Comparison of ENCODE assay signal across 8 cellular contexts in genomic region chr12:15883536-15883935, GRCh38. TPM values are rescaled to one million over a fixed set of nuclear protein-coding genes. Genes with fewer than 3 reads are reported as not detected.
DNase-seq lines count a peak whose midpoint lies in the region; ATAC-seq, FAIRE-seq and TF ChIP-seq lines count a peak whose summit lies in the region.

No MANE protein-coding gene starts in this region.

- CTCF ChIA-PET in T-cell (lab: Charles Lee) = interaction anchor here (1.2 to 2.8 kb wide), 3 partner anchors 14 to 25 kb away, joined by 4 to 7 read pairs (median 4); no protein-coding TSS in a partner anchor

- H3K9me3 Mint-ChIP-seq in T-cell = no peaks in the 10 kb centered on the region

- no peak for ATAC-seq in T-cell (replicated peaks in 1 of 4)
- ATAC-seq in gastroesophageal sphincter = no peak
- ATAC-seq in mucosa of descending colon = no peak
- ATAC-seq in esophagus mucosa = no peak

- peaks cover 71 to 73% (median 72%) of the 10 kb centered on the region in 3 donors for H3K4me1 Mint-ChIP-seq in T-cell

- H3K27ac ChIP-seq in gastroesophageal sphincter = peak overlapping the region; percentile 95 to 97 (median 96)

- intact Hi-C loops in mucosa of descending colon (cut with DNase I, micrococcal nuclease) = no loop called here

- POLR2A ChIA-PET in T-cell (lab: Charles Lee) = interaction anchor here in 1 of 2 donors (0.6 to 1.3 kb wide), 6 partner anchors 20 to 1111 kb away, joined by 3 to 5 read pairs (median 3); partner anchors contain the start of gene DERA

- H3K27me3 Mint-ChIP-seq in T-cell = no peaks in the 10 kb centered on the region

- no peak for TF ChIP-seq POLR2A in GM12892 (IDR thresholded peaks at IDR 0.05; ENCODE audit: low read depth, low read length)
- no peak for TF ChIP-seq POLR2A in gastroesophageal sphincter (IDR thresholded peaks at IDR 0.05)

- FAIRE-seq in GM12892 (lab: Jason Lieb, UNC) = peak; percentile 14

- no peaks in the 10 kb centered on the region for H3K27me3 ChIP-seq in gastroesophageal sphincter

- peak overlapping the region; percentile 77 to 94 for H3K4me3 ChIP-seq in gastroesophageal sphincter
- peak overlapping the region; percentile 99 for H3K4me3 ChIP-seq in skeletal muscle cell (ENCODE audit: low read depth, low read length)
- H3K4me3 ChIP-seq in mucosa of descending colon = no peak overlapping the region

- no peak for TF ChIP-seq EP300 in gastroesophageal sphincter (IDR thresholded peaks at IDR 0.05)

- peak overlapping the region; percentile 94 to 99 (median 96) for H3K4me3 Mint-ChIP-seq in T-cell

- TF ChIP-seq CTCF in gastroesophageal sphincter (IDR thresholded peaks at IDR 0.05) = no peak
- no peak for TF ChIP-seq CTCF in mucosa of descending colon (IDR thresholded peaks at IDR 0.05)

- H3K4me1 ChIP-seq in gastroesophageal sphincter (peaks cover 7 to 64% (median 7%) of the 10 kb centered on the region in 3 donors), mucosa of descending colon (ENCODE audit: low read depth) (peaks cover 20% of the 10 kb centered on the region)

- 21 to 43% methylated on average over 6 of the region's 6 CpGs for WGBS in gastroesophageal sphincter (ENCODE audit: low coverage in 1 of 2), 2 donors

- no peak for DNase-seq in GM12892 (ENCODE audit: insufficient read length)
- DNase-seq in T-cell = no peak
- no peak for DNase-seq in skeletal muscle cell (ENCODE audit: low read depth)
- DNase-seq in pons (ENCODE audit: low spot score) = no peak
- no peak for DNase-seq in NCI-H1436 treated with DMSO at 0.1 percent for 48 hours (lab: John Stamatoyannopoulos, UW)
- DNase-seq in mucosa of descending colon = no peak

- peak overlapping the region; percentile 40 to 60 for H3K27ac Mint-ChIP-seq in T-cell

- peaks cover 23% of the 10 kb centered on the region for H3K36me3 Mint-ChIP-seq in T-cell

- H3K9me3 ChIP-seq in gastroesophageal sphincter (no peaks in the 10 kb centered on the region), mucosa of descending colon (no peaks in the 10 kb centered on the region)

- no peaks in the 10 kb centered on the region for H3K36me3 ChIP-seq in gastroesophageal sphincter
- H3K36me3 ChIP-seq in mucosa of descending colon (ENCODE audit: low read depth) = no peaks in the 10 kb centered on the region

RNA-seq across cellular contexts. Expression of gene STRAP, which starts 1.3 kb away (rescaled TPM):
- polyA plus RNA-seq in GM12892 (2012; ENCODE audit: missing spikeins) = 119 TPM
- total RNA-seq in T-cell (100 to 1,000 TPM in 1 of 5 donors, 10 to 100 TPM in 4; 47.4 to 101 (median 55.4) TPM), gastroesophageal sphincter (10 to 100 TPM; 63.0 to 97.7 (median 69.2) TPM), mucosa of descending colon (10 to 100 TPM; 50.5 to 86.5 (median 72.8) TPM), esophagus mucosa (74.0 TPM)

RNA-seq across cellular contexts. Expression of gene DERA, which starts 27.6 kb away (rescaled TPM):
- 36.3 TPM for polyA plus RNA-seq in GM12892 (2012; ENCODE audit: missing spikeins)
- total RNA-seq in T-cell (10 to 100 TPM; 11.0 to 13.4 (median 11.6) TPM), gastroesophageal sphincter (10 to 100 TPM; 35.9 to 67.4 (median 52.5) TPM), mucosa of descending colon (10 to 100 TPM; 53.1 to 77.3 (median 74.3) TPM), esophagus mucosa (40.4 TPM)
